ENCODE assay signal across 8 cellular contexts in genomic region chr10:80453392-80453714, GRCh38. TPM values are rescaled to one million over a fixed set of nuclear protein-coding genes. Genes with fewer than 3 reads are reported as not detected.
DNase-seq lines count a peak whose midpoint lies in the region; ATAC-seq and TF ChIP-seq lines count a peak whose summit lies in the region.

No MANE protein-coding gene starts in this region.

- H3K36me3 Mint-ChIP-seq in mesothelial cell of epicardium, result no peaks in the 10 kb centered on the region

- in situ Hi-C loops in mammary epithelial cell (cut with MboI; ENCODE audit: low sequenced_read_pairs in 2 of 2), result no loop called here

- H3K4me3 Mint-ChIP-seq in mesothelial cell of epicardium, result peak overlapping the region; percentile 74

- DNase-seq in heart left ventricle, result no peak
- DNase-seq in left cardiac atrium, result no peak
- DNase-seq in mammary epithelial cell, result no peak
- no peak for DNase-seq in mesothelial cell of epicardium (ENCODE audit: low spot score in 2 of 2, unreplicated experiment in 2 of 2)
- no peak for DNase-seq in DMS79 (lab: John Stamatoyannopoulos, UW)

- dilution Hi-C loops in mammary epithelial cell (cut with HindIII; ENCODE audit: low sequenced_read_pairs), result no loop called here

- H3K9ac ChIP-seq in mammary epithelial cell (ENCODE audit: insufficient read depth, low read length), result peak overlapping the region; percentile 40

- H3K4me2 ChIP-seq in mammary epithelial cell (ENCODE audit: insufficient read depth, low read depth, low read length), result peak overlapping the region; percentile 78

- peaks cover 42% of the 10 kb centered on the region for H3K4me1 Mint-ChIP-seq in mesothelial cell of epicardium

- TF ChIP-seq CTCF in heart left ventricle (IDR thresholded peaks at IDR 0.05), result no peak
- no peak for TF ChIP-seq CTCF in mammary epithelial cell (conservative IDR thresholded peaks at IDR 0.05 in 1 of 2, IDR thresholded peaks at IDR 0.05 in 1 of 2; ENCODE audit: extremely low read depth in 1 of 2, insufficient read depth in 1 of 2, low read depth in 1 of 2, low read length in 2 of 2)
- TF ChIP-seq CTCF in mesothelial cell of epicardium (IDR thresholded peaks at IDR 0.05; ENCODE audit: unreplicated experiment), result no peak

- WGBS in heart left ventricle, 4 donors, result 35 to 43% (median 37%) methylated on average over 9 of the region's 9 CpGs
- WGBS in mammary epithelial cell (ENCODE audit: low coverage, missing lambda C conversion rate), result 27% methylated on average over 9 of the region's 9 CpGs
- WGBS in urinary bladder, result 25% methylated on average over 9 of the region's 9 CpGs

- H3K9me3 Mint-ChIP-seq in mesothelial cell of epicardium, result no peaks in the 10 kb centered on the region

- intact Hi-C loops in heart left ventricle (cut with DNase I) (loop anchor here in 2 of 10 donors (2.0 to 5.0 kb wide), 2 partner anchors 46 to 51 kb away; partner anchors contain the start of gene PRXL2A (in 1 of the 2)), left cardiac atrium (cut with DNase I) (no loop called here), mammary epithelial cell (cut with micrococcal nuclease) (loop anchor here (2.0 kb wide), 1 partner anchor 51 kb away; no protein-coding TSS in a partner anchor)

- no peaks in the 10 kb centered on the region for H4K20me1 ChIP-seq in mammary epithelial cell (ENCODE audit: insufficient read depth, low read length)

- H3K4me1 ChIP-seq in heart left ventricle, result peaks cover 3 to 77% (median 31%) of the 10 kb centered on the region in 12 donors
- H3K4me1 ChIP-seq in mammary epithelial cell (ENCODE audit: insufficient read depth, low read length), result peaks cover 37% of the 10 kb centered on the region
- H3K4me1 ChIP-seq in urinary bladder (ENCODE audit: insufficient read depth), result no peaks in the 10 kb centered on the region

- H3K9me3 ChIP-seq in heart left ventricle (peaks cover 0 to 9% (median 0%) of the 10 kb centered on the region in 12 donors), mammary epithelial cell (replicated peaks; ENCODE audit: insufficient read depth, low read length) (no peaks in the 10 kb centered on the region)

- peak overlapping the region in 11 of 12 donors; percentile 16 to 64 (median 54) for H3K4me3 ChIP-seq in heart left ventricle
- peak overlapping the region; percentile 28 to 45 (median 35) for H3K4me3 ChIP-seq in mammary epithelial cell (replicated peaks in 1 of 3; ENCODE audit: insufficient read depth in 1 of 3, low read depth in 2 of 3, low read length in 3 of 3)
- H3K4me3 ChIP-seq in urinary bladder (ENCODE audit: low read depth, low read length), result no peak overlapping the region

- no peaks in the 10 kb centered on the region for H3K27me3 Mint-ChIP-seq in mesothelial cell of epicardium (ENCODE audit: low read depth)

- peaks cover 40% of the 10 kb centered on the region for H3K79me2 ChIP-seq in mammary epithelial cell (ENCODE audit: insufficient read depth, low read length)

- H3K36me3 ChIP-seq in heart left ventricle (peaks cover 0 to 5% (median 0%) of the 10 kb centered on the region in 9 donors), mammary epithelial cell (ENCODE audit: insufficient read depth, low read length) (no peaks in the 10 kb centered on the region), urinary bladder (ENCODE audit: insufficient read depth) (no peaks in the 10 kb centered on the region)

- no peaks in the 10 kb centered on the region for H3K27me3 ChIP-seq in heart left ventricle
- H3K27me3 ChIP-seq in mammary epithelial cell (ENCODE audit: insufficient read depth, low read length), result no peaks in the 10 kb centered on the region

- BruUV-seq in mammary epithelial cell (replicated peaks; lab: Mats Ljungman, UMichigan), result TSS peak; percentile 74

- TF ChIP-seq POLR2A in heart left ventricle (IDR thresholded peaks at IDR 0.05), result no peak

- CTCF ChIA-PET in mammary epithelial cell (lab: Charles Lee; ENCODE audit: low non-redundant PET), result no interaction called here

- peak overlapping the region; percentile 77 for H2AFZ ChIP-seq in mammary epithelial cell (ENCODE audit: low read depth, low read length)

- ATAC-seq in heart left ventricle, result no peak
- no peak for ATAC-seq in left cardiac atrium
- ATAC-seq in GM19351 (IDR thresholded peaks at IDR 0.05; ENCODE audit: unreplicated experiment), result no peak
- no peak for ATAC-seq in HG03139 (IDR thresholded peaks at IDR 0.05; ENCODE audit: unreplicated experiment)

- H3K27ac ChIP-seq in heart left ventricle (peak overlapping the region; percentile 19 to 94 (median 90)), mammary epithelial cell (ENCODE audit: insufficient read depth, low read depth, low read length) (peak overlapping the region; percentile 52), urinary bladder (ENCODE audit: low read depth) (peak overlapping the region; percentile 68)

- H3K27ac Mint-ChIP-seq in mesothelial cell of epicardium, result peak overlapping the region; percentile 94

RNA-seq across cellular contexts. Expression of gene TSPAN14, which starts 0.8 kb away (rescaled TPM):
- total RNA-seq in heart left ventricle (10 to 100 TPM; 24.6 to 71.5 (median 39.6) TPM), left cardiac atrium (10 to 100 TPM; 44.3 to 51.0 TPM), mammary epithelial cell (100 to 1,000 TPM in 1 of 2 donors, 10 to 100 TPM in 1; 47.8 to 102 TPM), mesothelial cell of epicardium (106 to 113 TPM (median 109 TPM) in 3 replicates), urinary bladder (26.4 TPM)
- polyA plus RNA-seq in heart left ventricle (10 to 100 TPM; 17.4 to 46.3 TPM), mammary epithelial cell (97.2 TPM), urinary bladder (65.1 TPM)
- polyA minus RNA-seq in mammary epithelial cell, result 85.5 TPM

RNA-seq across cellular contexts. Expression of gene PRXL2A, which starts 45.0 kb away (rescaled TPM):
- 100 to 1,000 TPM in 1 of 9 donors, 10 to 100 TPM in 8; 63.9 to 123 (median 78.6) TPM for total RNA-seq in heart left ventricle
- 10 to 100 TPM; 69.9 to 74.4 TPM for polyA plus RNA-seq in heart left ventricle
- total RNA-seq in left cardiac atrium, result 100 to 1,000 TPM; 112 to 120 TPM
- 10 to 100 TPM; 11.0 to 58.6 TPM for total RNA-seq in mammary epithelial cell
- 34.8 TPM for polyA plus RNA-seq in mammary epithelial cell
- 14.7 TPM for polyA minus RNA-seq in mammary epithelial cell
- total RNA-seq in mesothelial cell of epicardium, result 93.9 to 101 TPM (median 97.0 TPM) in 3 replicates
- 52.9 TPM for total RNA-seq in urinary bladder
- 59.1 TPM for polyA plus RNA-seq in urinary bladder
